8 cellular contexts compared by ENCODE assay signal in the genomic region with DNA sequence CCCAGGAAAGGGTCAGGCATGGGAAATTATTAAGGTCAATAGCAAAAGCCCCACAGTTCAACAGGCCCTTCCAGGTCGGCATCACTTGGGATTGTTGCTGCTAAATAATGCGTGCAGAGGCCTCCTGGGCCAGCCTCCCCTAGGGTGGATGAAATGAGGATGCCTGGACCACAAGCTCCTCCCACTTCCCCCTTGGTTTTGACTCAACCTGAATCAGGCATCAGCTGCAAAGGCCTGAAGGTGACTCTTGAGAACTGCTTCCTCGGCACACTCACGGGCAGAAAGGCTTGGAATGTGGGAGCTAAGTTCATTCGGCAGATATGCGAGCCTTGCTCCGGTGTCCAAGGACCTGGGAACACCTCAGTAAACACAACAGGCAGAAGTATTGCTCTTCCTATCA.
DNase-seq lines count a peak whose midpoint lies in the region; ATAC-seq and TF ChIP-seq lines count a peak whose summit lies in the region.

No MANE protein-coding gene starts in this region.

- ATAC-seq in GM19351 (IDR thresholded peaks at IDR 0.05; ENCODE audit: unreplicated experiment) (peak; percentile 40), HG03520 (IDR thresholded peaks at IDR 0.05; ENCODE audit: unreplicated experiment) (peak; percentile 40)
- ATAC-seq in activated CD4-positive, CD25-positive, alpha-beta regulatory T cell treated with anti-CD3 and anti-CD28 coated beads, Interleukin-2, amount 50 U/mL, for 24 hours: peak; percentile 59 to 67

- no peak overlapping the region for H3K4me3 ChIP-seq in choroid plexus epithelial cell (ENCODE audit: low read depth, low read length)

- no peak for TF ChIP-seq CTCF in choroid plexus epithelial cell (conservative IDR thresholded peaks at IDR 0.05; ENCODE audit: low read depth, low read length)

- DNase-seq in 8988T (peak; percentile 21), choroid plexus epithelial cell (ENCODE audit: low read depth) (peak; percentile 90), inferior parietal cortex (ENCODE audit: extremely low spot score) (no peak), NCI-H1092 treated with DMSO at 0.1 percent for 48 hours (lab: John Stamatoyannopoulos, UW) (no peak)
- peak; percentile 69 for DNase-seq in stimulated activated CD8-positive, alpha-beta memory T cell treated with anti-CD3 and anti-CD28 coated beads, Interleukin-12 subunit alpha, Interleukin-12 subunit beta, amount 100 ng/mL, for 24 hours (ENCODE audit: extremely low read depth)

Comparison
In these comparisons a context has a peak if more than half of its experiments do, and no peak if none do; other contexts are left out.
1. DNase-seq: peak in 8988T (single experiment), choroid plexus epithelial cell (single experiment) and stimulated activated CD8-positive, alpha-beta memory T cell treated with anti-CD3 and anti-CD28 coated beads, Interleukin-12 subunit alpha, Interleukin-12 subunit beta, amount 100 ng/mL, for 24 hours (single experiment); none in inferior parietal cortex (single experiment) and NCI-H1092 treated with DMSO at 0.1 percent for 48 hours (single experiment).
2. Peak in every context shown above with its lines, with median percentiles within 50 percentile points of each other: ATAC-seq.